ENCODE assay signal across 1 cellular context in genomic region chr20:35699127-35699913, GRCh38.
TF ChIP-seq lines count a peak whose summit lies in the region.

TSS of gene NFS1 (minus strand) at chr20:35699352. CDS start at chr20:35699288, 64 bp downstream.
TSS of gene ROMO1 (plus strand) at chr20:35699405. CDS start at chr20:35699633, 228 bp downstream.

TF ChIP-seq in K562, 482 proteins besides CTCF, POLR2A, EP300 and RAD21 (continued from another document and continues in another):
- 0 out of 4 replicates have a peak, but pooled peaks of 1 of the 2 experiments have one; percentile 50 for TF ChIP-seq BCLAF1 (IDR thresholded peaks at IDR 0.05; ENCODE audit: borderline replicate concordance in 1 of 2, control insufficient read depth in 1 of 2, low read depth in 2 of 2, low read length in 1 of 2)
- no peak for TF ChIP-seq ZNF561 (CRISPR knock-in tag; conservative IDR thresholded peaks at IDR 0.05)
- no peak for TF ChIP-seq NFE2L1 (tag; IDR thresholded peaks at IDR 0.05; ENCODE audit: borderline replicate concordance, low read depth)
- TF ChIP-seq TAF15 (IDR thresholded peaks at IDR 0.05; ENCODE audit: low read depth, low read length) = no peak
- TF ChIP-seq HCFC1 (IDR thresholded peaks at IDR 0.05; ENCODE audit: low read depth, low read length) = peak; percentile 85
- 0 out of 2 replicates have a peak, but pooled peaks have one; percentile 19 for TF ChIP-seq NBN (IDR thresholded peaks at IDR 0.05; ENCODE audit: low read depth)
- TF ChIP-seq, protein P1, sequence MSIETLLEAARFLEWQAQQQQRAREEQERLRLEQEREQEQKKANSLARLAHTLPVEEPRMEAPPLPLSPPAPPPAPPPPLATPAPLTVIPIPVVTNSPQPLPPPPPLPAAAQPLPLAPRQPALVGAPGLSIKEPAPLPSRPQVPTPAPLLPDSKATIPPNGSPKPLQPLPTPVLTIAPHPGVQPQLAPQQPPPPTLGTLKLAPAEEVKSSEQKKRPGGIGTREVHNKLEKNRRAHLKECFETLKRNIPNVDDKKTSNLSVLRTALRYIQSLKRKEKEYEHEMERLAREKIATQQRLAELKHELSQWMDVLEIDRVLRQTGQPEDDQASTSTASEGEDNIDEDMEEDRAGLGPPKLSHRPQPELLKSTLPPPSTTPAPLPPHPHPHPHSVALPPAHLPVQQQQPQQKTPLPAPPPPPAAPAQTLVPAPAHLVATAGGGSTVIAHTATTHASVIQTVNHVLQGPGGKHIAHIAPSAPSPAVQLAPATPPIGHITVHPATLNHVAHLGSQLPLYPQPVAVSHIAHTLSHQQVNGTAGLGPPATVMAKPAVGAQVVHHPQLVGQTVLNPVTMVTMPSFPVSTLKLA (conservative IDR thresholded peaks at IDR 0.05) = peak; percentile 78 to 91
- peak; percentile 61 for TF ChIP-seq SP1 (CRISPR knock-in tag; IDR thresholded peaks at IDR 0.05)
- TF ChIP-seq, protein P2, sequence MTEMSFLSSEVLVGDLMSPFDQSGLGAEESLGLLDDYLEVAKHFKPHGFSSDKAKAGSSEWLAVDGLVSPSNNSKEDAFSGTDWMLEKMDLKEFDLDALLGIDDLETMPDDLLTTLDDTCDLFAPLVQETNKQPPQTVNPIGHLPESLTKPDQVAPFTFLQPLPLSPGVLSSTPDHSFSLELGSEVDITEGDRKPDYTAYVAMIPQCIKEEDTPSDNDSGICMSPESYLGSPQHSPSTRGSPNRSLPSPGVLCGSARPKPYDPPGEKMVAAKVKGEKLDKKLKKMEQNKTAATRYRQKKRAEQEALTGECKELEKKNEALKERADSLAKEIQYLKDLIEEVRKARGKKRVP (CRISPR knock-in tag; IDR thresholded peaks at IDR 0.05) = no peak
- no peak for TF ChIP-seq ZNF780A (CRISPR knock-in tag; IDR thresholded peaks at IDR 0.05)
- TF ChIP-seq, protein P3, sequence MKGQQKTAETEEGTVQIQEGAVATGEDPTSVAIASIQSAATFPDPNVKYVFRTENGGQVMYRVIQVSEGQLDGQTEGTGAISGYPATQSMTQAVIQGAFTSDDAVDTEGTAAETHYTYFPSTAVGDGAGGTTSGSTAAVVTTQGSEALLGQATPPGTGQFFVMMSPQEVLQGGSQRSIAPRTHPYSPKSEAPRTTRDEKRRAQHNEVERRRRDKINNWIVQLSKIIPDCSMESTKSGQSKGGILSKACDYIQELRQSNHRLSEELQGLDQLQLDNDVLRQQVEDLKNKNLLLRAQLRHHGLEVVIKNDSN (CRISPR knock-in tag; IDR thresholded peaks at IDR 0.05) = no peak
- TF ChIP-seq THRA (IDR thresholded peaks at IDR 0.05) = no peak
- TF ChIP-seq E4F1 (CRISPR knock-in tag; IDR thresholded peaks at IDR 0.05; ENCODE audit: borderline replicate concordance) = no peak
- TF ChIP-seq, protein P4, sequence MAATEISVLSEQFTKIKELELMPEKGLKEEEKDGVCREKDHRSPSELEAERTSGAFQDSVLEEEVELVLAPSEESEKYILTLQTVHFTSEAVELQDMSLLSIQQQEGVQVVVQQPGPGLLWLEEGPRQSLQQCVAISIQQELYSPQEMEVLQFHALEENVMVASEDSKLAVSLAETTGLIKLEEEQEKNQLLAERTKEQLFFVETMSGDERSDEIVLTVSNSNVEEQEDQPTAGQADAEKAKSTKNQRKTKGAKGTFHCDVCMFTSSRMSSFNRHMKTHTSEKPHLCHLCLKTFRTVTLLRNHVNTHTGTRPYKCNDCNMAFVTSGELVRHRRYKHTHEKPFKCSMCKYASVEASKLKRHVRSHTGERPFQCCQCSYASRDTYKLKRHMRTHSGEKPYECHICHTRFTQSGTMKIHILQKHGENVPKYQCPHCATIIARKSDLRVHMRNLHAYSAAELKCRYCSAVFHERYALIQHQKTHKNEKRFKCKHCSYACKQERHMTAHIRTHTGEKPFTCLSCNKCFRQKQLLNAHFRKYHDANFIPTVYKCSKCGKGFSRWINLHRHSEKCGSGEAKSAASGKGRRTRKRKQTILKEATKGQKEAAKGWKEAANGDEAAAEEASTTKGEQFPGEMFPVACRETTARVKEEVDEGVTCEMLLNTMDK (IDR thresholded peaks at IDR 0.05; ENCODE audit: borderline replicate concordance, insufficient read depth, low read depth, low read length, poor library complexity, severe bottlenecking) = peak; percentile 86
- TF ChIP-seq PRDM10 (IDR thresholded peaks at IDR 0.05; ENCODE audit: partially characterized antibody) = peak; percentile 36
- TF ChIP-seq, protein P5, sequence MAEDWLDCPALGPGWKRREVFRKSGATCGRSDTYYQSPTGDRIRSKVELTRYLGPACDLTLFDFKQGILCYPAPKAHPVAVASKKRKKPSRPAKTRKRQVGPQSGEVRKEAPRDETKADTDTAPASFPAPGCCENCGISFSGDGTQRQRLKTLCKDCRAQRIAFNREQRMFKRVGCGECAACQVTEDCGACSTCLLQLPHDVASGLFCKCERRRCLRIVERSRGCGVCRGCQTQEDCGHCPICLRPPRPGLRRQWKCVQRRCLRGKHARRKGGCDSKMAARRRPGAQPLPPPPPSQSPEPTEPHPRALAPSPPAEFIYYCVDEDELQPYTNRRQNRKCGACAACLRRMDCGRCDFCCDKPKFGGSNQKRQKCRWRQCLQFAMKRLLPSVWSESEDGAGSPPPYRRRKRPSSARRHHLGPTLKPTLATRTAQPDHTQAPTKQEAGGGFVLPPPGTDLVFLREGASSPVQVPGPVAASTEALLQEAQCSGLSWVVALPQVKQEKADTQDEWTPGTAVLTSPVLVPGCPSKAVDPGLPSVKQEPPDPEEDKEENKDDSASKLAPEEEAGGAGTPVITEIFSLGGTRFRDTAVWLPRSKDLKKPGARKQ (CRISPR knock-in tag; IDR thresholded peaks at IDR 0.05) = no peak
- no peak for TF ChIP-seq BRCA1 (IDR thresholded peaks at IDR 0.05)
- TF ChIP-seq BRCA1 (CRISPR knock-in tag; IDR thresholded peaks at IDR 0.05) = no peak
- peak; percentile 16 for TF ChIP-seq SAP30 (IDR thresholded peaks at IDR 0.05; ENCODE audit: borderline replicate concordance, insufficient read depth, low read depth, low read length, poor library complexity, severe bottlenecking)
- TF ChIP-seq ZNF184 (CRISPR knock-in tag; IDR thresholded peaks at IDR 0.05) = no peak
- TF ChIP-seq LARP7 (IDR thresholded peaks at IDR 0.05) = no peak
- TF ChIP-seq RNF2 (IDR thresholded peaks at IDR 0.05) = no peak
- no peak for TF ChIP-seq ZC3H11A (IDR thresholded peaks at IDR 0.05; ENCODE audit: low read depth, low read length)
- TF ChIP-seq MAX (CRISPR knock-in tag; IDR thresholded peaks at IDR 0.05) = peak; percentile 72
- TF ChIP-seq, protein P6, sequence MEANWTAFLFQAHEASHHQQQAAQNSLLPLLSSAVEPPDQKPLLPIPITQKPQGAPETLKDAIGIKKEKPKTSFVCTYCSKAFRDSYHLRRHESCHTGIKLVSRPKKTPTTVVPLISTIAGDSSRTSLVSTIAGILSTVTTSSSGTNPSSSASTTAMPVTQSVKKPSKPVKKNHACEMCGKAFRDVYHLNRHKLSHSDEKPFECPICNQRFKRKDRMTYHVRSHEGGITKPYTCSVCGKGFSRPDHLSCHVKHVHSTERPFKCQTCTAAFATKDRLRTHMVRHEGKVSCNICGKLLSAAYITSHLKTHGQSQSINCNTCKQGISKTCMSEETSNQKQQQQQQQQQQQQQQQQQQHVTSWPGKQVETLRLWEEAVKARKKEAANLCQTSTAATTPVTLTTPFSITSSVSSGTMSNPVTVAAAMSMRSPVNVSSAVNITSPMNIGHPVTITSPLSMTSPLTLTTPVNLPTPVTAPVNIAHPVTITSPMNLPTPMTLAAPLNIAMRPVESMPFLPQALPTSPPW (CRISPR knock-in tag; IDR thresholded peaks at IDR 0.05) = peak; percentile 91
- TF ChIP-seq NRF1 (conservative IDR thresholded peaks at IDR 0.05 in 1 of 2, IDR thresholded peaks at IDR 0.05 in 1 of 2) = peak; percentile 90 to 91
- TF ChIP-seq NCOA6 (IDR thresholded peaks at IDR 0.05) = 0 out of 2 replicates have a peak, but pooled peaks have one; percentile 17
- no peak for TF ChIP-seq NCOA2 (IDR thresholded peaks at IDR 0.05; ENCODE audit: partially characterized antibody in 2 of 2)
- TF ChIP-seq CEBPG (CRISPR knock-in tag; IDR thresholded peaks at IDR 0.05) = no peak
- TF ChIP-seq CEBPG (tag; conservative IDR thresholded peaks at IDR 0.05 in 1 of 2, IDR thresholded peaks at IDR 0.05 in 1 of 2) = no peak
- TF ChIP-seq SIRT6 (IDR thresholded peaks at IDR 0.05; ENCODE audit: low read depth, low read length) = no peak
- TF ChIP-seq TCF7 (IDR thresholded peaks at IDR 0.05; ENCODE audit: borderline replicate concordance) = peak; percentile 33; the same call in 1 of the 2 replicates
- TF ChIP-seq COPS2 (conservative IDR thresholded peaks at IDR 0.05) = no peak
- TF ChIP-seq EZH2 (IDR thresholded peaks at IDR 0.05; ENCODE audit: borderline replicate concordance, low read depth, low read length) = no peak
- TF ChIP-seq, protein P7, sequence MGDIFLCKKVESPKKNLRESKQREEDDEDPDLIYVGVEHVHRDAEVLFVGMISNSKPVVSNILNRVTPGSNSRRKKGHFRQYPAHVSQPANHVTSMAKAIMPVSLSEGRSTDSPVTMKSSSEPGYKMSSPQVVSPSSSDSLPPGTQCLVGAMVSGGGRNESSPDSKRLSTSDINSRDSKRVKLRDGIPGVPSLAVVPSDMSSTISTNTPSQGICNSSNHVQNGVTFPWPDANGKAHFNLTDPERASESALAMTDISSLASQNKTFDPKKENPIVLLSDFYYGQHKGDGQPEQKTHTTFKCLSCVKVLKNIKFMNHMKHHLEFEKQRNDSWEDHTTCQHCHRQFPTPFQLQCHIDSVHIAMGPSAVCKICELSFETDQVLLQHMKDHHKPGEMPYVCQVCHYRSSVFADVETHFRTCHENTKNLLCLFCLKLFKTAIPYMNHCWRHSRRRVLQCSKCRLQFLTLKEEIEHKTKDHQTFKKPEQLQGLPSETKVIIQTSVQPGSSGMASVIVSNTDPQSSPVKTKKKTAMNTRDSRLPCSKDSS (IDR thresholded peaks at IDR 0.05; ENCODE audit: low read depth, partially characterized antibody) = no peak
- no peak for TF ChIP-seq KAT8 (IDR thresholded peaks at IDR 0.05; ENCODE audit: low read depth)
